In genomic region chrX:155881158-155881993, GRCh38 we compare ENCODE assay signal across 8 cellular contexts. TPM values are rescaled to one million over a fixed set of nuclear protein-coding genes. Genes with fewer than 3 reads are reported as not detected.
DNase-seq lines count a peak whose midpoint lies in the region; ATAC-seq and TF ChIP-seq lines count a peak whose summit lies in the region.

Gene VAMP7, plus strand, starts transcription at chrX:155881345. Its CDS starts 8,122 bp downstream, at chrX:155889467.

- DNase-seq in GM19240 (ENCODE audit: insufficient read length, low spot score) (peak; percentile 14), NCI-H524 (lab: John Stamatoyannopoulos, UW) (peak; percentile 72 to 89), colonic mucosa (peak; percentile 89), left lobe of liver (ENCODE audit: low spot score) (peak; percentile 88)
- DNase-seq in activated CD4-positive, alpha-beta T cell treated with anti-CD3 and anti-CD28 coated beads for 48 hours = peak; percentile 87
- peak; percentile 79 to 80 for DNase-seq in stimulated activated CD4-positive, alpha-beta T cell treated with anti-CD3 and anti-CD28 coated beads, Interleukin-2, amount 100 ng/mL, for 24 hours

- H3K9ac ChIP-seq in BLaER1 (peak within 1 kb of the TSS; percentile 74), colonic mucosa (ENCODE audit: low read depth in 2 of 2, low read length in 2 of 2) (peak within 1 kb of the TSS; percentile 60 to 93)

- H3K4me2 ChIP-seq in BLaER1 = peak within 1 kb of the TSS; percentile 65

- no peak for TF ChIP-seq CTCF in colonic mucosa (IDR thresholded peaks at IDR 0.05)

- H3K27ac ChIP-seq in BLaER1 (peak within 1 kb of the TSS; percentile 74), colonic mucosa (peak within 1 kb of the TSS; percentile 57)

- H3K9me3 ChIP-seq in BLaER1 = no peaks in the 10 kb centered on the region
- no peaks in the 10 kb centered on the region for H3K9me3 ChIP-seq in colonic mucosa

- ATAC-seq in HG03457 (IDR thresholded peaks at IDR 0.05; ENCODE audit: unreplicated experiment) (peak; percentile 97), left lobe of liver (peak; percentile 99)

- H3K36me3 ChIP-seq in BLaER1 (no peaks in the 10 kb centered on the region), colonic mucosa (no peaks in the 10 kb centered on the region)

- H3K4me1 ChIP-seq in BLaER1 = peaks cover 6% of the 10 kb centered on the region
- H3K4me1 ChIP-seq in colonic mucosa = no peaks in the 10 kb centered on the region

- H3K4me3 ChIP-seq in BLaER1 (peak within 1 kb of the TSS; percentile 74), colonic mucosa (peak within 1 kb of the TSS; percentile 60)

- intact Hi-C loops in colonic mucosa (cut with DNase I) = no loop called here

- H4K20me1 ChIP-seq in BLaER1 = no peaks in the 10 kb centered on the region

- H3K27me3 ChIP-seq in BLaER1 (no peaks in the 10 kb centered on the region), colonic mucosa (no peaks in the 10 kb centered on the region)

RNA-seq across cellular contexts. Expression of gene VAMP7, which starts in this region (rescaled TPM):
- total RNA-seq in colonic mucosa (10 to 100 TPM; 29.4 to 34.0 TPM), left lobe of liver (19.5 TPM)

Comparison
In these comparisons a context has a peak if more than half of its experiments do, and no peak if none do; other contexts are left out.
1. Peak in every context shown above with its lines: DNase-seq, ATAC-seq, H3K4me3 ChIP-seq and H3K27ac ChIP-seq.
2. DNase-seq: peak in every context shown above with its lines; median percentile 89 in colonic mucosa; 88 in left lobe of liver; 87 in activated CD4-positive, alpha-beta T cell treated with anti-CD3 and anti-CD28 coated beads for 48 hours; 80 in NCI-H524; 80 in stimulated activated CD4-positive, alpha-beta T cell treated with anti-CD3 and anti-CD28 coated beads, Interleukin-2, amount 100 ng/mL, for 24 hours; 14 in GM19240.